ENCODE assay signal across 16 cellular contexts in the genomic region with DNA sequence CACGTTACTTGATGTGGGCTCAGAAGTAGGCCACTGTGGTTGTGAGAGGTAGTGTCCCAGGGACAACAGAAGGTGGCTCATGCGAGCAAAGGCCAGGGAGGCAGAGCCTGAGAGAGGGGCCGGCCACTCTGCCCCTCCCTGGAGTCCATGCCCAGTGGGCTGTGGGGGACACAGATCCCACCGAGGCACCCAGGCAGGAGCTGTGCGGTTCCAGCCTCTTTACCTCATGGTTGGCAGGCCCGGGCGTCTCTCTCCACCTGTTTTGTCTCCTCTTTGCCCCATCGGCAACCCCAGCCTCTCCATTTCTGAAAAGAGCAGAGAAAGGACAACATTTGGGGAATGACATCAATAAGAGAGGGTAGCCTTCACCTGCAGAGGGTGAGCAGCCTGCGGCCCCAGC.
DNase-seq lines count a peak whose midpoint lies in the region; ATAC-seq and TF ChIP-seq lines count a peak whose summit lies in the region.
"Had no signal": no experiment of that assay in that cellular context is flagged by ENCODE, and none has a peak within 500 bp of the region (broad histone marks: within the 10 kb centered on the region; RNA-seq: fewer than 3 reads in every experiment).

No MANE protein-coding gene starts in this region.

- no peak overlapping the region for H3K4me3 Mint-ChIP-seq in activated CD4-positive, alpha-beta memory T cell treated with anti-CD3 and anti-CD28 coated beads, Interleukin-2, amount 10 ng/mL, durations not matched to agents 7 days and 5 days
- no peak overlapping the region for H3K4me3 Mint-ChIP-seq in activated CD4-positive, alpha-beta memory T cell treated with anti-CD3 and anti-CD28 coated beads for 36 hours
- H3K4me3 Mint-ChIP-seq: CD4-positive, CD25-positive, alpha-beta regulatory T cell had no signal

- intact Hi-C loops in activated CD4-positive, alpha-beta memory T cell treated with anti-CD3 and anti-CD28 coated beads for 36 hours (cut with micrococcal nuclease) = no loop called here
- intact Hi-C loops in sciatic nerve (cut with DNase I) = no loop called here

- no peaks in the 10 kb centered on the region for H3K27me3 Mint-ChIP-seq in activated CD4-positive, alpha-beta memory T cell treated with anti-CD3 and anti-CD28 coated beads, Interleukin-2, amount 10 ng/mL, durations not matched to agents 7 days and 5 days
- H3K27me3 Mint-ChIP-seq in activated CD4-positive, alpha-beta memory T cell treated with anti-CD3 and anti-CD28 coated beads for 36 hours = no peaks in the 10 kb centered on the region
- H3K27me3 Mint-ChIP-seq: CD4-positive, CD25-positive, alpha-beta regulatory T cell had no signal

- H3K9ac ChIP-seq in BLaER1 = no peak overlapping the region
- H3K9ac ChIP-seq: BLaER1 treated with 17β-estradiol and CSF1 and Interleukin-3, amounts not matched to agents 10 nM and 100 nM had no signal

- no peak overlapping the region for H3K27ac Mint-ChIP-seq in activated CD4-positive, alpha-beta memory T cell treated with anti-CD3 and anti-CD28 coated beads, Interleukin-2, amount 10 ng/mL, durations not matched to agents 7 days and 5 days
- no peak overlapping the region for H3K27ac Mint-ChIP-seq in activated CD4-positive, alpha-beta memory T cell treated with anti-CD3 and anti-CD28 coated beads for 36 hours
- H3K27ac Mint-ChIP-seq: CD4-positive, CD25-positive, alpha-beta regulatory T cell had no signal

- POLR2A ChIA-PET in activated CD4-positive, alpha-beta memory T cell treated with anti-CD3 and anti-CD28 coated beads, Interleukin-2, amount 10 ng/mL, durations not matched to agents 7 days and 5 days (lab: Charles Lee) = no interaction called here
- POLR2A ChIA-PET in activated CD4-positive, alpha-beta memory T cell treated with anti-CD3 and anti-CD28 coated beads for 36 hours (lab: Charles Lee) = no interaction called here

- no peaks in the 10 kb centered on the region for H3K36me3 Mint-ChIP-seq in activated CD4-positive, alpha-beta memory T cell treated with anti-CD3 and anti-CD28 coated beads, Interleukin-2, amount 10 ng/mL, durations not matched to agents 7 days and 5 days (ENCODE audit: low read depth)
- H3K36me3 Mint-ChIP-seq in activated CD4-positive, alpha-beta memory T cell treated with anti-CD3 and anti-CD28 coated beads for 36 hours = no peaks in the 10 kb centered on the region
- H3K36me3 Mint-ChIP-seq: CD4-positive, CD25-positive, alpha-beta regulatory T cell had no signal

- DNase-seq in activated CD4-positive, alpha-beta memory T cell treated with anti-CD3 and anti-CD28 coated beads, Interleukin-2, amount 10 ng/mL, durations not matched to agents 7 days and 5 days = peak; percentile 14
- no peak for DNase-seq in activated CD4-positive, alpha-beta memory T cell treated with anti-CD3 and anti-CD28 coated beads for 36 hours
- DNase-seq in ecto neural progenitor cell (ENCODE audit: low spot score) = peak; percentile 28
- DNase-seq in sciatic nerve (ENCODE audit: low spot score) = peak; percentile 32
- DNase-seq in NCI-H128 (lab: John Stamatoyannopoulos, UW; ENCODE audit: unreplicated experiment) = no peak
- no peak for DNase-seq in erythroblast (lab: John Stamatoyannopoulos, UW)
- DNase-seq: AML-193; Calu3; CD4-positive, CD25-positive, alpha-beta regulatory T cell; DMS 273 treated with DMSO at 0.1 percent for 48 hours; IMR-90 had no signal

- H3K36me3 ChIP-seq in BLaER1 = no peaks in the 10 kb centered on the region
- H3K36me3 ChIP-seq: BLaER1 treated with 17β-estradiol and CSF1 and Interleukin-3, amounts not matched to agents 10 nM and 100 nM had no signal

- H3K4me1 ChIP-seq in BLaER1 = peaks cover 63% of the 10 kb centered on the region

- no peak for ATAC-seq in sciatic nerve
- ATAC-seq: GM12878, HCT116 had no signal

- no peak for TF ChIP-seq POLR2A in erythroblast (IDR thresholded peaks at IDR 0.05; ENCODE audit: low read length)

- H4K20me1 ChIP-seq in BLaER1 = no peaks in the 10 kb centered on the region
- H4K20me1 ChIP-seq: BLaER1 treated with 17β-estradiol and CSF1 and Interleukin-3, amounts not matched to agents 10 nM and 100 nM had no signal

- H3K4me3 ChIP-seq in BLaER1 = no peak overlapping the region
- H3K4me3 ChIP-seq: BLaER1 treated with 17β-estradiol and CSF1 and Interleukin-3, amounts not matched to agents 10 nM and 100 nM; GM12878 had no signal

- no peaks in the 10 kb centered on the region for H3K9me3 Mint-ChIP-seq in activated CD4-positive, alpha-beta memory T cell treated with anti-CD3 and anti-CD28 coated beads, Interleukin-2, amount 10 ng/mL, durations not matched to agents 7 days and 5 days
- H3K9me3 Mint-ChIP-seq in activated CD4-positive, alpha-beta memory T cell treated with anti-CD3 and anti-CD28 coated beads for 36 hours = no peaks in the 10 kb centered on the region
- H3K9me3 Mint-ChIP-seq: CD4-positive, CD25-positive, alpha-beta regulatory T cell had no signal

- no peaks in the 10 kb centered on the region for H3K9me3 ChIP-seq in BLaER1
- H3K9me3 ChIP-seq: BLaER1 treated with 17β-estradiol and CSF1 and Interleukin-3, amounts not matched to agents 10 nM and 100 nM had no signal

- H3K27ac ChIP-seq in BLaER1 = peak overlapping the region; percentile 27; the same call in 1 of the 2 replicates
- H3K27ac ChIP-seq: 22Rv1; BLaER1 treated with 17β-estradiol and CSF1 and Interleukin-3, amounts not matched to agents 10 nM and 100 nM had no signal

- H3K4me2 ChIP-seq in BLaER1 = no peak overlapping the region

- peaks cover 13% of the 10 kb centered on the region for H3K4me1 Mint-ChIP-seq in activated CD4-positive, alpha-beta memory T cell treated with anti-CD3 and anti-CD28 coated beads, Interleukin-2, amount 10 ng/mL, durations not matched to agents 7 days and 5 days
- H3K4me1 Mint-ChIP-seq in activated CD4-positive, alpha-beta memory T cell treated with anti-CD3 and anti-CD28 coated beads for 36 hours (ENCODE audit: low read depth) = peaks cover 13% of the 10 kb centered on the region

- CTCF ChIA-PET in activated CD4-positive, alpha-beta memory T cell treated with anti-CD3 and anti-CD28 coated beads, Interleukin-2, amount 10 ng/mL, durations not matched to agents 7 days and 5 days (lab: Charles Lee) = no interaction called here
- CTCF ChIA-PET in activated CD4-positive, alpha-beta memory T cell treated with anti-CD3 and anti-CD28 coated beads for 36 hours (lab: Charles Lee) = no interaction called here

- no peaks in the 10 kb centered on the region for H3K27me3 ChIP-seq in BLaER1
- H3K27me3 ChIP-seq: BLaER1 treated with 17β-estradiol and CSF1 and Interleukin-3, amounts not matched to agents 10 nM and 100 nM had no signal

Comparison
In these comparisons a context has a peak if more than half of its experiments do, and no peak if none do; other contexts are left out.
1. DNase-seq: peak in activated CD4-positive, alpha-beta memory T cell treated with anti-CD3 and anti-CD28 coated beads, Interleukin-2, amount 10 ng/mL, durations not matched to agents 7 days and 5 days (single experiment), ecto neural progenitor cell (single experiment) and sciatic nerve (single experiment); none in activated CD4-positive, alpha-beta memory T cell treated with anti-CD3 and anti-CD28 coated beads for 36 hours (single experiment), NCI-H128 (single experiment) and erythroblast (0 of 2).